1 cellular context compared by ENCODE assay signal in the genomic region with DNA sequence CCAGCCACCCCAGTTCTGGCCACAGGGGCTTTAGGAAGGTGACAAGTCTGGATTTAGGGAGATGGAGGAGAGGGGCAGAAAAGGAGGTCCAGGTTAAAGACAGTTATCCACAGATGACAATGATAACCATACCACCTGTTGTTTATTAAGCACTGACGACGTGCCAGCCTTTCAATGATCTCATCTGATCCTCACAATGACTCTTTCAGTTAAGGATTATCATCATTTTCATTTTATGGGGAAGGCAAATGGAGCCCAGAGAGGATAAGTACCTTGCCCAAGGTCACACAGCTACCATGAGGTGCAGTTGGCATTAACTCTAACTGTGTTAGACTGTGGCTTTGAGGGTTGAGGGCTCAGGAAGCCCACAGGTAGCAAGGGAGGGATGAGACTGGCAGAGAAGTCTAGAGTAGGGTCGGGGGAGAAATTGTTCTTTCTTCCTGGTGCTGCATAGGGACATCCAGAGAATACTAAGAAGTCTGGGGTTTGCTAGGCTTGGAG.
TF ChIP-seq lines count a peak whose summit lies in the region.

No MANE protein-coding gene starts in this region.

TF ChIP-seq in HepG2, 621 proteins besides CTCF, POLR2A, EP300 and RAD21:
- TF ChIP-seq, protein P1, sequence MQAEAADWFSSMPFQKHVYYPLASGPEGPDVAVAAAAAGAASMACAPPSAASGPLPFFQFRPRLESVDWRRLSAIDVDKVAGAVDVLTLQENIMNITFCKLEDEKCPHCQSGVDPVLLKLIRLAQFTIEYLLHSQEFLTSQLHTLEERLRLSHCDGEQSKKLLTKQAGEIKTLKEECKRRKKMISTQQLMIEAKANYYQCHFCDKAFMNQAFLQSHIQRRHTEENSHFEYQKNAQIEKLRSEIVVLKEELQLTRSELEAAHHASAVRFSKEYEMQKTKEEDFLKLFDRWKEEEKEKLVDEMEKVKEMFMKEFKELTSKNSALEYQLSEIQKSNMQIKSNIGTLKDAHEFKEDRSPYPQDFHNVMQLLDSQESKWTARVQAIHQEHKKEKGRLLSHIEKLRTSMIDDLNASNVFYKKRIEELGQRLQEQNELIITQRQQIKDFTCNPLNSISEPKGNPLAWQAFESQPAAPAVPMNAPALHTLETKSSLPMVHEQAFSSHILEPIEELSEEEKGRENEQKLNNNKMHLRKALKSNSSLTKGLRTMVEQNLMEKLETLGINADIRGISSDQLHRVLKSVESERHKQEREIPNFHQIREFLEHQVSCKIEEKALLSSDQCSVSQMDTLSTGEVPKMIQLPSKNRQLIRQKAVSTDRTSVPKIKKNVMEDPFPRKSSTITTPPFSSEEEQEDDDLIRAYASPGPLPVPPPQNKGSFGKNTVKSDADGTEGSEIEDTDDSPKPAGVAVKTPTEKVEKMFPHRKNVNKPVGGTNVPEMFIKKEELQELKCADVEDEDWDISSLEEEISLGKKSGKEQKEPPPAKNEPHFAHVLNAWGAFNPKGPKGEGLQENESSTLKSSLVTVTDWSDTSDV (CRISPR knock-in tag; IDR thresholded peaks at IDR 0.05): no peak
- TF ChIP-seq FOXM1 (CRISPR knock-in tag; IDR thresholded peaks at IDR 0.05) (no peak), ZMYM3 (CRISPR knock-in tag; IDR thresholded peaks at IDR 0.05) (peak; percentile 56), ZNF136 (CRISPR knock-in tag; IDR thresholded peaks at IDR 0.05; ENCODE audit: low read depth) (no peak), SRSF9 (IDR thresholded peaks at IDR 0.05; ENCODE audit: borderline replicate concordance, insufficient read depth, low read depth, low read length, poor library complexity, severe bottlenecking) (no peak), FIP1L1 (IDR thresholded peaks at IDR 0.05; ENCODE audit: borderline replicate concordance, insufficient read depth, low read depth, low read length) (no peak), HES4 (CRISPR knock-in tag; IDR thresholded peaks at IDR 0.05; ENCODE audit: borderline replicate concordance) (no peak), REXO4 (CRISPR knock-in tag; IDR thresholded peaks at IDR 0.05; ENCODE audit: borderline replicate concordance) (no peak), ADNP (CRISPR knock-in tag; IDR thresholded peaks at IDR 0.05) (0 out of 2 replicates have a peak, but pooled peaks have one; percentile 12), ARID2 (CRISPR knock-in tag; IDR thresholded peaks at IDR 0.05; ENCODE audit: borderline replicate concordance) (no peak), ZNF672 (CRISPR knock-in tag; IDR thresholded peaks at IDR 0.05) (no peak), GFI1 (CRISPR knock-in tag; IDR thresholded peaks at IDR 0.05; ENCODE audit: borderline replicate concordance) (no peak), ARHGAP35 (CRISPR knock-in tag; IDR thresholded peaks at IDR 0.05; ENCODE audit: borderline replicate concordance) (no peak), AGO2 (optimal IDR thresholded peaks at IDR 0.05; ENCODE audit: low read depth, low read length) (no peak), ZKSCAN1 (IDR thresholded peaks at IDR 0.05; ENCODE audit: low read length) (no peak), ZNF274 (CRISPR knock-in tag; IDR thresholded peaks at IDR 0.05) (no peak), ZNF768 (CRISPR knock-in tag; IDR thresholded peaks at IDR 0.05) (peak; percentile 79; the same call in 1 of the 2 replicates), PAWR (CRISPR knock-in tag; IDR thresholded peaks at IDR 0.05; ENCODE audit: borderline replicate concordance) (no peak), ZNF33A (CRISPR knock-in tag; IDR thresholded peaks at IDR 0.05; ENCODE audit: borderline replicate concordance) (no peak), ZNF34 (CRISPR knock-in tag; IDR thresholded peaks at IDR 0.05; ENCODE audit: borderline replicate concordance) (no peak)
- TF ChIP-seq, protein P2, sequence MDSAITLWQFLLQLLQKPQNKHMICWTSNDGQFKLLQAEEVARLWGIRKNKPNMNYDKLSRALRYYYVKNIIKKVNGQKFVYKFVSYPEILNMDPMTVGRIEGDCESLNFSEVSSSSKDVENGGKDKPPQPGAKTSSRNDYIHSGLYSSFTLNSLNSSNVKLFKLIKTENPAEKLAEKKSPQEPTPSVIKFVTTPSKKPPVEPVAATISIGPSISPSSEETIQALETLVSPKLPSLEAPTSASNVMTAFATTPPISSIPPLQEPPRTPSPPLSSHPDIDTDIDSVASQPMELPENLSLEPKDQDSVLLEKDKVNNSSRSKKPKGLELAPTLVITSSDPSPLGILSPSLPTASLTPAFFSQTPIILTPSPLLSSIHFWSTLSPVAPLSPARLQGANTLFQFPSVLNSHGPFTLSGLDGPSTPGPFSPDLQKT (CRISPR knock-in tag; IDR thresholded peaks at IDR 0.05; ENCODE audit: borderline replicate concordance): no peak
- TF ChIP-seq, protein P3, sequence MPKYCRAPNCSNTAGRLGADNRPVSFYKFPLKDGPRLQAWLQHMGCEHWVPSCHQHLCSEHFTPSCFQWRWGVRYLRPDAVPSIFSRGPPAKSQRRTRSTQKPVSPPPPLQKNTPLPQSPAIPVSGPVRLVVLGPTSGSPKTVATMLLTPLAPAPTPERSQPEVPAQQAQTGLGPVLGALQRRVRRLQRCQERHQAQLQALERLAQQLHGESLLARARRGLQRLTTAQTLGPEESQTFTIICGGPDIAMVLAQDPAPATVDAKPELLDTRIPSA (CRISPR knock-in tag; IDR thresholded peaks at IDR 0.05; ENCODE audit: borderline replicate concordance): no peak
- TF ChIP-seq, protein P4, sequence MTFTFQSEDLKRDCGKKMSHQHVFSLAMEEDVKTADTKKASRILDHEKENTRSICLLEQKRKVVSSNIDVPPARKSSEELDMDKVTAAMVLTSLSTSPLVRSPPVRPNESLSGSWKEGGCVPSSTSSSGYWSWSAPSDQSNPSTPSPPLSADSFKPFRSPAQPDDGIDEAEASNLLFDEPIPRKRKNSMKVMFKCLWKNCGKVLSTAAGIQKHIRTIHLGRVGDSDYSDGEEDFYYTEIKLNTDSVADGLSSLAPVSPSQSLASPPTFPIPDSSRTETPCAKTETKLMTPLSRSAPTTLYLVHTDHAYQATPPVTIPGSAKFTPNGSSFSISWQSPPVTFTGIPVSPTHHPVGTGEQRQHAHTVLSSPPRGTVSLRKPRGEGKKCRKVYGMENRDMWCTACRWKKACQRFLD (CRISPR knock-in tag; IDR thresholded peaks at IDR 0.05; ENCODE audit: borderline replicate concordance): no peak
- TF ChIP-seq, protein P5, sequence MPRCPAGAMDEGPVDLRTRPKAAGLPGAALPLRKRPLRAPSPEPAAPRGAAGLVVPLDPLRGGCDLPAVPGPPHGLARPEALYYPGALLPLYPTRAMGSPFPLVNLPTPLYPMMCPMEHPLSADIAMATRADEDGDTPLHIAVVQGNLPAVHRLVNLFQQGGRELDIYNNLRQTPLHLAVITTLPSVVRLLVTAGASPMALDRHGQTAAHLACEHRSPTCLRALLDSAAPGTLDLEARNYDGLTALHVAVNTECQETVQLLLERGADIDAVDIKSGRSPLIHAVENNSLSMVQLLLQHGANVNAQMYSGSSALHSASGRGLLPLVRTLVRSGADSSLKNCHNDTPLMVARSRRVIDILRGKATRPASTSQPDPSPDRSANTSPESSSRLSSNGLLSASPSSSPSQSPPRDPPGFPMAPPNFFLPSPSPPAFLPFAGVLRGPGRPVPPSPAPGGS (CRISPR knock-in tag; IDR thresholded peaks at IDR 0.05): no peak
- TF ChIP-seq, protein P6, sequence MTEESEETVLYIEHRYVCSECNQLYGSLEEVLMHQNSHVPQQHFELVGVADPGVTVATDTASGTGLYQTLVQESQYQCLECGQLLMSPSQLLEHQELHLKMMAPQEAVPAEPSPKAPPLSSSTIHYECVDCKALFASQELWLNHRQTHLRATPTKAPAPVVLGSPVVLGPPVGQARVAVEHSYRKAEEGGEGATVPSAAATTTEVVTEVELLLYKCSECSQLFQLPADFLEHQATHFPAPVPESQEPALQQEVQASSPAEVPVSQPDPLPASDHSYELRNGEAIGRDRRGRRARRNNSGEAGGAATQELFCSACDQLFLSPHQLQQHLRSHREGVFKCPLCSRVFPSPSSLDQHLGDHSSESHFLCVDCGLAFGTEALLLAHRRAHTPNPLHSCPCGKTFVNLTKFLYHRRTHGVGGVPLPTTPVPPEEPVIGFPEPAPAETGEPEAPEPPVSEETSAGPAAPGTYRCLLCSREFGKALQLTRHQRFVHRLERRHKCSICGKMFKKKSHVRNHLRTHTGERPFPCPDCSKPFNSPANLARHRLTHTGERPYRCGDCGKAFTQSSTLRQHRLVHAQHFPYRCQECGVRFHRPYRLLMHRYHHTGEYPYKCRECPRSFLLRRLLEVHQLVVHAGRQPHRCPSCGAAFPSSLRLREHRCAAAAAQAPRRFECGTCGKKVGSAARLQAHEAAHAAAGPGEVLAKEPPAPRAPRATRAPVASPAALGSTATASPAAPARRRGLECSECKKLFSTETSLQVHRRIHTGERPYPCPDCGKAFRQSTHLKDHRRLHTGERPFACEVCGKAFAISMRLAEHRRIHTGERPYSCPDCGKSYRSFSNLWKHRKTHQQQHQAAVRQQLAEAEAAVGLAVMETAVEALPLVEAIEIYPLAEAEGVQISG (CRISPR knock-in tag; IDR thresholded peaks at IDR 0.05): no peak
TF ChIP-seq in HepG2: peak in this region for 3.
